9 cellular contexts compared by ENCODE assay signal in genomic region chrX:71870337-71871098, GRCh38. TPM values are rescaled to one million over a fixed set of nuclear protein-coding genes. Genes with fewer than 3 reads are reported as not detected.
DNase-seq lines count a peak whose midpoint lies in the region; ATAC-seq and TF ChIP-seq lines count a peak whose summit lies in the region.
"Had no signal": no experiment of that assay in that cellular context is flagged by ENCODE, and none has a peak within 500 bp of the region (broad histone marks: within the 10 kb centered on the region; RNA-seq: fewer than 3 reads in every experiment).

No MANE protein-coding gene starts in this region.

- 0 out of 4 replicates have a peak, but pooled peaks cover 0 to 3% of the 10 kb centered on the region in 2 experiments for H3K4me1 Mint-ChIP-seq in H9

- no peak overlapping the region for H3K27ac Mint-ChIP-seq in H9

- no peak overlapping the region for H2BK5ac ChIP-seq in H9 (ENCODE audit: insufficient read length, low read length)

- intact Hi-C loops in sciatic nerve (cut with DNase I), result no loop called here

- DNase-seq in H9 (peak; percentile 75), SJCRH30 (peak; percentile 48 to 63), iPS DF 4.7 (ENCODE audit: extremely low read depth, low spot score) (peak; percentile 19), amniotic stem cell (lab: John Stamatoyannopoulos, UW) (no peak), sciatic nerve (ENCODE audit: low spot score) (no peak)
- DNase-seq in activated CD4-positive, CD25-positive, alpha-beta regulatory T cell treated with anti-CD3 and anti-CD28 coated beads, Interleukin-2, amount 50 U/mL, for 72 hours, result no peak
- DNase-seq: Kasumi-1 had no signal

- no peaks in the 10 kb centered on the region for H4K20me1 ChIP-seq in H9 (ENCODE audit: control insufficient read depth, insufficient read depth, insufficient read length)

- peaks cover 71 to 84% of the 10 kb centered on the region in 2 experiments for H3K9me3 Mint-ChIP-seq in H9

- no peak overlapping the region for H3K4me2 ChIP-seq in H9 (ENCODE audit: insufficient read depth, insufficient read length, low read length)

- H3K23ac ChIP-seq in H9 (ENCODE audit: insufficient read length, low read depth, low read length), result no peak overlapping the region

- H2BK120ac ChIP-seq in H9 (ENCODE audit: low read depth, low read length, poor library complexity, severe bottlenecking), result no peak overlapping the region

- ATAC-seq in HG02798 (IDR thresholded peaks at IDR 0.05; ENCODE audit: poor library complexity, unreplicated experiment) (no peak), sciatic nerve (no peak)

- peaks cover 0 to 6% (median 2%) of the 10 kb centered on the region in 3 experiments; a peak in 3 of 7 replicates for H3K36me3 Mint-ChIP-seq in H9 (ENCODE audit: insufficient read depth in 1 of 3, low read depth in 3 of 3)

- no peak overlapping the region for H3T11ph ChIP-seq in H9 (ENCODE audit: low read length)

- H2BK15ac ChIP-seq in H9 (ENCODE audit: low read depth, low read length), result no peak overlapping the region

- H3K79me2 ChIP-seq in H9 (ENCODE audit: insufficient read depth, low read length), result 0 out of 2 replicates have a peak, but pooled peaks cover 1% of the 10 kb centered on the region

- H3K18ac ChIP-seq in H9 (ENCODE audit: insufficient read length, low read depth, low read length), result no peak overlapping the region

- peaks cover 43% of the 10 kb centered on the region for H3K9me3 ChIP-seq in H9 (ENCODE audit: control insufficient read depth, low read depth, low read length)
- no peaks in the 10 kb centered on the region for H3K9me3 ChIP-seq in SJCRH30 (replicated peaks)

- no peaks in the 10 kb centered on the region for H3K27me3 ChIP-seq in H9 (ENCODE audit: insufficient read depth, low read length)
- no peaks in the 10 kb centered on the region; the same call in 1 of the 2 replicates for H3K27me3 ChIP-seq in SJCRH30

- H4K91ac ChIP-seq in H9 (ENCODE audit: insufficient read length, low read depth, low read length), result no peak overlapping the region

- no peaks in the 10 kb centered on the region for H3K79me1 ChIP-seq in H9 (ENCODE audit: insufficient read depth, low read depth, low read length, poor library complexity, severe bottlenecking)

- no peak overlapping the region for H3K9ac ChIP-seq in H9 (ENCODE audit: extremely low read depth, insufficient read length, low read length)

- peak; percentile 46 for TF ChIP-seq CTCF in C4-2B (conservative IDR thresholded peaks at IDR 0.05)
- TF ChIP-seq CTCF in H9 (conservative IDR thresholded peaks at IDR 0.05), result peak; percentile 70

- H3K36me3 ChIP-seq in SJCRH30, result no peaks in the 10 kb centered on the region

- no peak overlapping the region for H3K4ac ChIP-seq in H9 (ENCODE audit: low read depth, low read length)

- no peak overlapping the region for H2AFZ ChIP-seq in H9 (ENCODE audit: low read length)

- H3K4me3 Mint-ChIP-seq in H9, result no peak overlapping the region

- H2BK20ac ChIP-seq in H9 (ENCODE audit: low read depth, low read length, poor library complexity, severe bottlenecking), result no peak overlapping the region

- no peak overlapping the region for H3K14ac ChIP-seq in H9 (ENCODE audit: insufficient read depth, low read length)

- no peak overlapping the region for H4K8ac ChIP-seq in H9 (replicated peaks; ENCODE audit: insufficient read length, low read depth, low read length)

- H3K23me2 ChIP-seq in H9 (ENCODE audit: insufficient read length, low read depth, low read length, poor library complexity, severe bottlenecking), result no peaks in the 10 kb centered on the region

- H4K5ac ChIP-seq in H9 (ENCODE audit: insufficient read length, low read depth, low read length), result no peak overlapping the region

- WGBS in H9 (ENCODE audit: extremely low coverage, insufficient read length, low lambda C conversion rate), result no CpG with 5 or more reads among the region's 11 CpGs

- H2AK5ac ChIP-seq in H9 (ENCODE audit: insufficient read length, low read length), result no peak overlapping the region

- H3K27ac ChIP-seq in C4-2B, result no peak overlapping the region
- no peak overlapping the region for H3K27ac ChIP-seq in H9 (ENCODE audit: insufficient read length, low read depth, low read length)
- H3K27ac ChIP-seq in SJCRH30, result no peak overlapping the region

- H3K4me1 ChIP-seq in H9 (ENCODE audit: insufficient read depth, low read length) (no peaks in the 10 kb centered on the region), SJCRH30 (no peaks in the 10 kb centered on the region)

- no peak overlapping the region for H2BK12ac ChIP-seq in H9 (ENCODE audit: insufficient read length, low read depth, low read length)

- no peak overlapping the region for H3K56ac ChIP-seq in H9 (ENCODE audit: insufficient read length, low read depth, low read length)

- no peak overlapping the region for H3K4me3 ChIP-seq in SJCRH30

- peaks cover 15% of the 10 kb centered on the region for H3K27me3 Mint-ChIP-seq in H9 (ENCODE audit: low read depth)

RNA-seq across cellular contexts. Expression of gene NHSL2, which starts 40.1 kb away (rescaled TPM):
- total RNA-seq in H9 (2021) (5.7 and 6.4 TPM in 2 replicates), sciatic nerve (38.0 TPM)
- 0.02 TPM in 1 of 2 replicates, not detected in the other for total RNA-seq in SJCRH30 (2014; rRNA removed; shearing (Covaris generic))

Comparison
In these comparisons a context has a peak if more than half of its experiments do, and no peak if none do; other contexts are left out.
1. DNase-seq: peak in H9 (single experiment), SJCRH30 (2 of 2) and iPS DF 4.7 (single experiment); none in amniotic stem cell (single experiment), activated CD4-positive, CD25-positive, alpha-beta regulatory T cell treated with anti-CD3 and anti-CD28 coated beads, Interleukin-2, amount 50 U/mL, for 72 hours (single experiment) and sciatic nerve (single experiment).